Comparison of ENCODE assay signal across 11 cellular contexts in genomic region chr3:156010829-156011228, GRCh38.
DNase-seq lines count a peak whose midpoint lies in the region; ATAC-seq, FAIRE-seq and TF ChIP-seq lines count a peak whose summit lies in the region.
"Had no signal": no experiment of that assay in that cellular context is flagged by ENCODE, and none has a peak within 500 bp of the region (broad histone marks: within the 10 kb centered on the region; RNA-seq: fewer than 3 reads in every experiment).

No MANE protein-coding gene starts in this region.

- H3K4me3 ChIP-seq in heart right ventricle, result no peak overlapping the region
- H3K4me3 ChIP-seq in PC-9, result no peak overlapping the region

- H3K4me2 ChIP-seq in PC-9, result no peak overlapping the region

- DNase-seq in heart right ventricle, result peak in 1 of 2 donors; percentile 5
- no peak for DNase-seq in Right ventricle myocardium superior
- DNase-seq in PC-9, result peak in 1 of 2 experiments; percentile 25
- DNase-seq in frontal cortex (ENCODE audit: low spot score in 2 of 2), result no peak
- peak; percentile 14 for DNase-seq in urothelium cell line (ENCODE audit: low spot score)
- DNase-seq in KG1 (lab: John Stamatoyannopoulos, UW), result no peak
- DNase-seq: cortex of kidney; GDM1; stimulated activated naive CD4-positive, alpha-beta T cell treated with Interleukin-2 at 50 U/mL for 16 hours had no signal

- H3K9me3 ChIP-seq in heart right ventricle (no peaks in the 10 kb centered on the region), PC-9 (ENCODE audit: insufficient read depth, low read depth) (no peaks in the 10 kb centered on the region)

- ATAC-seq in heart right ventricle, result peak in 1 of 8 donors; percentile 48
- no peak for ATAC-seq in Right ventricle myocardium superior (ENCODE audit: poor library complexity)
- ATAC-seq in GM21526 (IDR thresholded peaks at IDR 0.05; ENCODE audit: low FRiP score, unreplicated experiment), result no peak
- ATAC-seq in GM21390 (IDR thresholded peaks at IDR 0.05; ENCODE audit: unreplicated experiment), result no peak

- POLR2A ChIA-PET in PC-9 (lab: Charles Lee; ENCODE audit: unreplicated experiment), result no interaction called here

- no peaks in the 10 kb centered on the region for H3K4me1 ChIP-seq in heart right ventricle
- no peaks in the 10 kb centered on the region for H3K4me1 ChIP-seq in PC-9 (replicated peaks; ENCODE audit: insufficient read depth)

- intact Hi-C loops in heart right ventricle (cut with DNase I), result no loop called here
- intact Hi-C loops in Right ventricle myocardium superior (cut with DNase I), result no loop called here
- intact Hi-C loops in PC-9 (cut with micrococcal nuclease; ENCODE audit: unreplicated experiment), result loop anchor here (5.0 to 10.0 kb wide), 2 partner anchors 524 to 1126 kb away; no protein-coding TSS in a partner anchor

- CTCF ChIA-PET in PC-9 (lab: Charles Lee), result interaction anchor here (0.6 to 1.0 kb wide), 4 partner anchors 15 to 1191 kb away, joined by 3 to 4 read pairs (median 3); no protein-coding TSS in a partner anchor

- TF ChIP-seq CTCF in heart right ventricle (IDR thresholded peaks at IDR 0.05) (peak in 7 of 9 donors; percentile 37 to 58 (median 42)), PC-9 (conservative IDR thresholded peaks at IDR 0.05) (peak; percentile 67)

- no peaks in the 10 kb centered on the region for H3F3A ChIP-seq in PC-9 (ENCODE audit: insufficient read depth, low read depth)

- H4K20me1 ChIP-seq in PC-9 (ENCODE audit: insufficient read depth), result no peaks in the 10 kb centered on the region

- WGBS in heart right ventricle, 2 donors, result 40 to 55% methylated on average over 2 to 3 of the region's 3 CpGs

- no peaks in the 10 kb centered on the region for H3K36me3 ChIP-seq in heart right ventricle
- no peaks in the 10 kb centered on the region for H3K36me3 ChIP-seq in PC-9 (ENCODE audit: low read depth)

- H3K27me3 ChIP-seq in heart right ventricle, result peaks cover 0 to 8% (median 0%) of the 10 kb centered on the region in 7 donors
- H3K27me3 ChIP-seq in PC-9 (ENCODE audit: insufficient read depth, low read depth), result no peaks in the 10 kb centered on the region

- H3K79me2 ChIP-seq in PC-9 (ENCODE audit: low read depth), result no peaks in the 10 kb centered on the region

- H3K27ac ChIP-seq in heart right ventricle (no peak overlapping the region), PC-9 (no peak overlapping the region)

- BruUV-seq in PC-9 (replicated peaks; lab: Mats Ljungman, UMichigan), result no TSS peak

- no peak overlapping the region for H2AFZ ChIP-seq in PC-9

- peaks cover 5% of the 10 kb centered on the region; the same call in 1 of the 2 replicates for H3K9me2 ChIP-seq in PC-9 (ENCODE audit: insufficient read depth)

- FAIRE-seq in frontal cortex (lab: Jason Lieb, UNC) (peak; percentile 37), urothelium cell line (lab: Jason Lieb, UNC) (no peak)
